ENCODE assay signal across 21 cellular contexts in genomic region chr19:9065457-9066014, GRCh38. TPM values are rescaled to one million over a fixed set of nuclear protein-coding genes. Genes with fewer than 3 reads are reported as not detected.
DNase-seq lines count a peak whose midpoint lies in the region; ATAC-seq, FAIRE-seq and TF ChIP-seq lines count a peak whose summit lies in the region.
"Had no signal": no experiment of that assay in that cellular context is flagged by ENCODE, and none has a peak within 500 bp of the region (broad histone marks: within the 10 kb centered on the region; RNA-seq: fewer than 3 reads in every experiment).

No MANE protein-coding gene starts in this region.

- H3K4me1 ChIP-seq in HepG2 (ENCODE audit: insufficient read depth, low read length) (no peaks in the 10 kb centered on the region), right lobe of liver (no peaks in the 10 kb centered on the region), trophoblast cell (ENCODE audit: control insufficient read depth in 1 of 2, insufficient read depth in 2 of 2, low read length in 2 of 2) (peaks cover 4 to 6% of the 10 kb centered on the region in 2 experiments)
- H3K4me1 ChIP-seq: BE2C had no signal

- no TSS peak for BruUV-seq in HepG2 (replicated peaks; lab: Mats Ljungman, UMichigan)

- no peaks in the 10 kb centered on the region for H3K9me3 Mint-ChIP-seq in WTC11
- H3K9me3 Mint-ChIP-seq: CD8-positive, alpha-beta memory T cell had no signal

- no peak overlapping the region for H2BK5ac ChIP-seq in trophoblast cell (ENCODE audit: low read depth, low read length, poor library complexity)

- TF ChIP-seq RAD21 in HepG2 (CRISPR knock-in tag; IDR thresholded peaks at IDR 0.05): no peak

- H4K8ac ChIP-seq in trophoblast cell (ENCODE audit: low read depth, low read length): no peak overlapping the region

- TF ChIP-seq CTCF in HepG2 (CRISPR knock-in tag; IDR thresholded peaks at IDR 0.05): no peak
- no peak for TF ChIP-seq CTCF in right lobe of liver (IDR thresholded peaks at IDR 0.05)
- no peak for TF ChIP-seq CTCF in WTC11 (IDR thresholded peaks at IDR 0.05)

- CTCF ChIA-PET in HepG2 (lab: Yijun Ruan, JAX; ENCODE audit: low intra/inter-chr PET ratio, low total read pairs) (no interaction called here), WTC11 (lab: Charles Lee) (interaction anchor here (0.6 kb wide), 1 partner anchor 629 kb away, joined by 3 read pairs; no protein-coding TSS in a partner anchor)

- no peaks in the 10 kb centered on the region for H3K79me1 ChIP-seq in trophoblast cell (ENCODE audit: low read length)

- H3K27ac ChIP-seq in HepG2 (ENCODE audit: extremely low read length, insufficient read depth, low read length): no peak overlapping the region
- H3K27ac ChIP-seq in right lobe of liver: no peak overlapping the region
- H3K27ac ChIP-seq in trophoblast cell (ENCODE audit: low read depth, low read length): no peak overlapping the region
- H3K27ac ChIP-seq: KMS-11 had no signal

- in situ Hi-C loops in HepG2 (cut with HindIII; ENCODE audit: extremely low pct_ligation_motif_present, low pct_unique_long_range_greater_than_20kb): no loop called here

- peaks cover 7% of the 10 kb centered on the region for H3K4me1 Mint-ChIP-seq in WTC11
- H3K4me1 Mint-ChIP-seq: CD4-positive, CD25-positive, alpha-beta regulatory T cell; CD8-positive, alpha-beta memory T cell had no signal

- H4K91ac ChIP-seq in trophoblast cell (ENCODE audit: low read depth, low read length): peak overlapping the region; percentile 11

- H3K4me3 ChIP-seq in HepG2 (replicated peaks in 1 of 3; ENCODE audit: insufficient read depth in 1 of 3, low read depth in 2 of 3, low read length in 3 of 3): no peak overlapping the region
- no peak overlapping the region for H3K4me3 ChIP-seq in right lobe of liver
- H3K4me3 ChIP-seq in trophoblast cell (ENCODE audit: low read depth, low read length): no peak overlapping the region

- WGBS in HepG2 (ENCODE audit: low lambda C conversion rate): 33% methylated on average over 5 of the region's 12 CpGs
- no CpG with 5 or more reads among the region's 12 CpGs for WGBS in right lobe of liver (ENCODE audit: insufficient coverage, low coverage, low lambda C conversion rate, missing lambda C conversion rate)
- no CpG with 5 or more reads among the region's 12 CpGs for WGBS in trophoblast cell (ENCODE audit: extremely low coverage, insufficient coverage, insufficient read length)

- POLR2A ChIA-PET in HepG2 (lab: Yijun Ruan, JAX): no interaction called here
- POLR2A ChIA-PET in WTC11 (lab: Charles Lee): no interaction called here

- no peaks in the 10 kb centered on the region for H3K36me3 ChIP-seq in HepG2 (replicated peaks in 1 of 2; ENCODE audit: control insufficient read depth in 1 of 2, insufficient read depth in 2 of 2, low read length in 2 of 2)
- H3K36me3 ChIP-seq in right lobe of liver: no peaks in the 10 kb centered on the region
- no peaks in the 10 kb centered on the region for H3K36me3 ChIP-seq in trophoblast cell (ENCODE audit: control insufficient read depth in 1 of 2, insufficient read depth in 2 of 2, low read length in 2 of 2)
- H3K36me3 ChIP-seq: BE2C had no signal

- TF ChIP-seq POLR2A in HepG2 (IDR thresholded peaks at IDR 0.05; ENCODE audit: insufficient read depth in 1 of 2, low read depth in 2 of 2, low read length in 2 of 2) (no peak), right lobe of liver (IDR thresholded peaks at IDR 0.05) (no peak)

- no peak overlapping the region for H3K14ac ChIP-seq in trophoblast cell (ENCODE audit: low read length)

- no peak overlapping the region for H3K4me2 ChIP-seq in HepG2 (ENCODE audit: low read depth, low read length)
- no peak overlapping the region for H3K4me2 ChIP-seq in trophoblast cell (ENCODE audit: low read length)
- H3K4me2 ChIP-seq: KMS-11 had no signal

- DNase-seq in HepG2 (ENCODE audit: low spot score): no peak
- DNase-seq in right lobe of liver: no peak
- DNase-seq in WTC11 (ENCODE audit: low spot score): peak; percentile 39
- DNase-seq in iPS-NIHi11 (ENCODE audit: low spot score): peak; percentile 46
- no peak for DNase-seq in trophoblast cell
- DNase-seq in NCI-H526 (lab: John Stamatoyannopoulos, UW): no peak
- no peak for DNase-seq in HT-29 (ENCODE audit: low spot score)
- no peak for DNase-seq in occipital lobe (lab: John Stamatoyannopoulos, UW)
- DNase-seq: ACHN; BE2C; C1 segment of cervical spinal cord; CD4-positive, CD25-positive, alpha-beta regulatory T cell; CD8-positive, alpha-beta memory T cell; COR-L47; GOT3; HCEC 1CT had no signal

- no peaks in the 10 kb centered on the region for H3K27me3 ChIP-seq in HepG2 (ENCODE audit: control insufficient read depth in 1 of 2, insufficient read depth in 2 of 2, low read length in 2 of 2)
- H3K27me3 ChIP-seq in right lobe of liver: no peaks in the 10 kb centered on the region
- H3K27me3 ChIP-seq in trophoblast cell (ENCODE audit: insufficient read depth, low read length): no peaks in the 10 kb centered on the region
- H3K27me3 ChIP-seq: BE2C had no signal

- no peak overlapping the region for H3K27ac Mint-ChIP-seq in WTC11
- H3K27ac Mint-ChIP-seq: CD8-positive, alpha-beta memory T cell had no signal

- intact Hi-C loops in HepG2 (cut with micrococcal nuclease; ENCODE audit: unreplicated experiment): no loop called here
- intact Hi-C loops in right lobe of liver (cut with DNase I): no loop called here

- ATAC-seq in HepG2: no peak
- ATAC-seq in right lobe of liver: no peak
- ATAC-seq in WTC11: peak; percentile 61

- H3K9ac ChIP-seq in HepG2 (ENCODE audit: insufficient read depth, low read depth, low read length) (no peak overlapping the region), trophoblast cell (ENCODE audit: low read length) (no peak overlapping the region)
- H3K9ac ChIP-seq: KMS-11 had no signal

- no peaks in the 10 kb centered on the region for H3K9me3 ChIP-seq in HepG2 (ENCODE audit: low read length)
- H3K9me3 ChIP-seq in right lobe of liver: no peaks in the 10 kb centered on the region
- no peaks in the 10 kb centered on the region for H3K9me3 ChIP-seq in trophoblast cell (ENCODE audit: insufficient read depth, low read depth, low read length)
- H3K9me3 ChIP-seq: BE2C had no signal

- no peak overlapping the region for H2BK120ac ChIP-seq in trophoblast cell (ENCODE audit: insufficient read depth, low read length, poor library complexity)

- no peaks in the 10 kb centered on the region for H4K20me1 ChIP-seq in HepG2 (ENCODE audit: insufficient read depth, low read length)

- H2AK5ac ChIP-seq in trophoblast cell (ENCODE audit: low read length): peak overlapping the region; percentile 50

- peak overlapping the region; percentile 52 for H2BK12ac ChIP-seq in trophoblast cell (ENCODE audit: low read length)

- no peak overlapping the region for H3K18ac ChIP-seq in trophoblast cell (ENCODE audit: low read length)

- no peak for TF ChIP-seq EP300 in HepG2 (IDR thresholded peaks at IDR 0.05; ENCODE audit: low read depth in 2 of 2, low read length in 2 of 2)
- TF ChIP-seq EP300 in HepG2 (CRISPR knock-in tag; IDR thresholded peaks at IDR 0.05; ENCODE audit: borderline replicate concordance): no peak

- no peak for FAIRE-seq in HepG2 (lab: Jason Lieb, UNC)
- FAIRE-seq: D721Med, G401.6, GM12891 had no signal

- no peaks in the 10 kb centered on the region for H3K36me3 Mint-ChIP-seq in WTC11
- H3K36me3 Mint-ChIP-seq: CD4-positive, CD25-positive, alpha-beta regulatory T cell; CD8-positive, alpha-beta memory T cell had no signal

- no peaks in the 10 kb centered on the region for H3K79me2 ChIP-seq in HepG2 (ENCODE audit: insufficient read depth, low read length)
- no peaks in the 10 kb centered on the region for H3K79me2 ChIP-seq in trophoblast cell (ENCODE audit: control insufficient read depth, insufficient read depth, low read length, poor library complexity)

- H3K27me3 Mint-ChIP-seq in WTC11 (ENCODE audit: low read depth): no peaks in the 10 kb centered on the region
- H3K27me3 Mint-ChIP-seq: CD4-positive, CD25-positive, alpha-beta regulatory T cell had no signal

- H3K23ac ChIP-seq in trophoblast cell (ENCODE audit: low read length): no peak overlapping the region

- no peak overlapping the region for H3K4me3 Mint-ChIP-seq in WTC11
- H3K4me3 Mint-ChIP-seq: CD4-positive, CD25-positive, alpha-beta regulatory T cell; CD8-positive, alpha-beta memory T cell had no signal

- H4K12ac ChIP-seq in trophoblast cell (ENCODE audit: low read depth, low read length): peak overlapping the region; percentile 36

- H2AFZ ChIP-seq in HepG2 (ENCODE audit: low read length): no peak overlapping the region
- H2AFZ ChIP-seq in trophoblast cell (ENCODE audit: insufficient read depth, low read length, poor library complexity): no peak overlapping the region

- H3K4ac ChIP-seq in trophoblast cell (ENCODE audit: low read depth, low read length): no peak overlapping the region

RNA-seq across cellular contexts. Expression of gene OR1M1, which starts 21.3 kb away (rescaled TPM):
- total RNA-seq in HepG2 (2016; rRNA removed; fragmentation: Illumina TruSeq; extraction: Trizol) (not detected in 2 replicates), right lobe of liver (not detected), WTC11 (2021) (not detected in 3 replicates), occipital lobe (not detected)
- not detected in 2 replicates for total RNA-seq in HepG2 (2016; cell fraction: cytosol; rRNA removed; fragmentation: Illumina TruSeq; extraction: Trizol; ENCODE audit: low read depth)
- total RNA-seq in HepG2 (2016; cell fraction: insoluble cytoplasmic fraction; rRNA removed; fragmentation: Illumina TruSeq; extraction: Trizol): not detected in 2 replicates
- not detected in 2 replicates for total RNA-seq in HepG2 (2016; cell fraction: membrane; rRNA removed; fragmentation: Illumina TruSeq; extraction: Trizol)
- total RNA-seq in HepG2 (2016; cell fraction: nucleus; rRNA removed; fragmentation: Illumina TruSeq; extraction: Trizol): not detected in 2 replicates
- polyA plus RNA-seq in HepG2 (2011; rRNA removed): 0.07 TPM in 1 of 2 replicates, not detected in the other
- polyA plus RNA-seq in HepG2 (2011; cell fraction: cytosol; rRNA removed): not detected in 2 replicates
- not detected in 2 replicates for polyA plus RNA-seq in HepG2 (2011; cell fraction: nucleus; rRNA removed)
- polyA plus RNA-seq in HepG2 (2012): not detected in 2 replicates
- not detected in 2 replicates for polyA plus RNA-seq in HepG2 (2016; cell fraction: cytosol; fragmentation: Illumina TruSeq; extraction: Trizol; ENCODE audit: low read depth)
- polyA plus RNA-seq in HepG2 (2016; cell fraction: insoluble cytoplasmic fraction; fragmentation: Illumina TruSeq; extraction: Trizol; ENCODE audit: low read depth): not detected in 2 replicates
- polyA plus RNA-seq in HepG2 (2016; cell fraction: membrane; fragmentation: Illumina TruSeq; extraction: Trizol; ENCODE audit: low read depth): not detected in 2 replicates
- polyA plus RNA-seq in HepG2 (2016; cell fraction: nucleus; fragmentation: Illumina TruSeq; extraction: Trizol; ENCODE audit: insufficient read depth, low read depth): not detected in 2 replicates
- polyA minus RNA-seq in HepG2 (2011; rRNA and poly(A)+ RNA removed; ENCODE audit: low replicate concordance): not detected in 2 replicates
- polyA minus RNA-seq in HepG2 (2011; cell fraction: cytosol; rRNA and poly(A)+ RNA removed): not detected in 2 replicates
- not detected in 2 replicates for polyA minus RNA-seq in HepG2 (2011; cell fraction: nucleus; rRNA and poly(A)+ RNA removed)
- 0.03 and 0.04 TPM in 2 replicates for polyA plus RNA-seq in trophoblast cell (2013)
- not detected in 2 replicates for total RNA-seq in HT-29 (2014; rRNA removed; shearing (Covaris generic))
- total RNA-seq: A172; CD4-positive, CD25-positive, alpha-beta regulatory T cell; CD8-positive, alpha-beta memory T cell had no signal
- polyA plus RNA-seq: CD4-positive, CD25-positive, alpha-beta regulatory T cell; CD8-positive, alpha-beta memory T cell had no signal

RNA-seq across cellular contexts. Expression of gene OR7G2, which starts 41.7 kb away (rescaled TPM):
- total RNA-seq in HepG2 (2016; rRNA removed; fragmentation: Illumina TruSeq; extraction: Trizol) (not detected in 2 replicates), right lobe of liver (not detected), WTC11 (2021) (not detected in 3 replicates), occipital lobe (not detected)
- not detected in 2 replicates for total RNA-seq in HepG2 (2016; cell fraction: cytosol; rRNA removed; fragmentation: Illumina TruSeq; extraction: Trizol; ENCODE audit: low read depth)
- total RNA-seq in HepG2 (2016; cell fraction: insoluble cytoplasmic fraction; rRNA removed; fragmentation: Illumina TruSeq; extraction: Trizol): not detected in 2 replicates
- not detected in 2 replicates for total RNA-seq in HepG2 (2016; cell fraction: membrane; rRNA removed; fragmentation: Illumina TruSeq; extraction: Trizol)
- total RNA-seq in HepG2 (2016; cell fraction: nucleus; rRNA removed; fragmentation: Illumina TruSeq; extraction: Trizol): not detected in 2 replicates
- polyA plus RNA-seq in HepG2 (2011; rRNA removed): not detected in 2 replicates
- polyA plus RNA-seq in HepG2 (2011; cell fraction: cytosol; rRNA removed): not detected in 2 replicates
- not detected in 2 replicates for polyA plus RNA-seq in HepG2 (2011; cell fraction: nucleus; rRNA removed)
- polyA plus RNA-seq in HepG2 (2012): not detected in 2 replicates
- polyA plus RNA-seq in HepG2 (2016; cell fraction: cytosol; fragmentation: Illumina TruSeq; extraction: Trizol; ENCODE audit: low read depth): not detected in 2 replicates
- polyA plus RNA-seq in HepG2 (2016; cell fraction: insoluble cytoplasmic fraction; fragmentation: Illumina TruSeq; extraction: Trizol; ENCODE audit: low read depth): not detected in 2 replicates
- not detected in 2 replicates for polyA plus RNA-seq in HepG2 (2016; cell fraction: membrane; fragmentation: Illumina TruSeq; extraction: Trizol; ENCODE audit: low read depth)
- polyA plus RNA-seq in HepG2 (2016; cell fraction: nucleus; fragmentation: Illumina TruSeq; extraction: Trizol; ENCODE audit: insufficient read depth, low read depth): not detected in 2 replicates
- polyA minus RNA-seq in HepG2 (2011; rRNA and poly(A)+ RNA removed; ENCODE audit: low replicate concordance): not detected in 2 replicates
- not detected in 2 replicates for polyA minus RNA-seq in HepG2 (2011; cell fraction: cytosol; rRNA and poly(A)+ RNA removed)
- not detected in 2 replicates for polyA minus RNA-seq in HepG2 (2011; cell fraction: nucleus; rRNA and poly(A)+ RNA removed)
- polyA plus RNA-seq in trophoblast cell (2013): not detected in 2 replicates
- not detected in 2 replicates for total RNA-seq in HT-29 (2014; rRNA removed; shearing (Covaris generic))
- total RNA-seq: A172; CD4-positive, CD25-positive, alpha-beta regulatory T cell; CD8-positive, alpha-beta memory T cell had no signal
- polyA plus RNA-seq: CD4-positive, CD25-positive, alpha-beta regulatory T cell; CD8-positive, alpha-beta memory T cell had no signal

RNA-seq across cellular contexts. Expression of gene OR7G1, which starts 50.0 kb away (rescaled TPM):
- not detected in 2 replicates for total RNA-seq in HepG2 (2016; rRNA removed; fragmentation: Illumina TruSeq; extraction: Trizol)
- not detected in 2 replicates for total RNA-seq in HepG2 (2016; cell fraction: cytosol; rRNA removed; fragmentation: Illumina TruSeq; extraction: Trizol; ENCODE audit: low read depth)
- total RNA-seq in HepG2 (2016; cell fraction: insoluble cytoplasmic fraction; rRNA removed; fragmentation: Illumina TruSeq; extraction: Trizol): not detected in 2 replicates
- total RNA-seq in HepG2 (2016; cell fraction: membrane; rRNA removed; fragmentation: Illumina TruSeq; extraction: Trizol): not detected in 2 replicates
- not detected in 2 replicates for total RNA-seq in HepG2 (2016; cell fraction: nucleus; rRNA removed; fragmentation: Illumina TruSeq; extraction: Trizol)
- polyA plus RNA-seq in HepG2 (2011; rRNA removed): not detected in 2 replicates
- polyA plus RNA-seq in HepG2 (2011; cell fraction: cytosol; rRNA removed): not detected in 2 replicates
- polyA plus RNA-seq in HepG2 (2011; cell fraction: nucleus; rRNA removed): not detected in 2 replicates
- not detected in 2 replicates for polyA plus RNA-seq in HepG2 (2012)
- not detected in 2 replicates for polyA plus RNA-seq in HepG2 (2016; cell fraction: cytosol; fragmentation: Illumina TruSeq; extraction: Trizol; ENCODE audit: low read depth)
- polyA plus RNA-seq in HepG2 (2016; cell fraction: insoluble cytoplasmic fraction; fragmentation: Illumina TruSeq; extraction: Trizol; ENCODE audit: low read depth): not detected in 2 replicates
- not detected in 2 replicates for polyA plus RNA-seq in HepG2 (2016; cell fraction: membrane; fragmentation: Illumina TruSeq; extraction: Trizol; ENCODE audit: low read depth)
- polyA plus RNA-seq in HepG2 (2016; cell fraction: nucleus; fragmentation: Illumina TruSeq; extraction: Trizol; ENCODE audit: insufficient read depth, low read depth): not detected in 2 replicates
- polyA minus RNA-seq in HepG2 (2011; rRNA and poly(A)+ RNA removed; ENCODE audit: low replicate concordance): not detected in 2 replicates
- not detected in 2 replicates for polyA minus RNA-seq in HepG2 (2011; cell fraction: cytosol; rRNA and poly(A)+ RNA removed)
- not detected in 2 replicates for polyA minus RNA-seq in HepG2 (2011; cell fraction: nucleus; rRNA and poly(A)+ RNA removed)
- total RNA-seq in right lobe of liver: not detected
- total RNA-seq in WTC11 (2021): not detected in 3 replicates
- polyA plus RNA-seq in trophoblast cell (2013): not detected in 2 replicates
- total RNA-seq in HT-29 (2014; rRNA removed; shearing (Covaris generic)): not detected in 2 replicates
- not detected for total RNA-seq in occipital lobe
- total RNA-seq: A172; CD4-positive, CD25-positive, alpha-beta regulatory T cell; CD8-positive, alpha-beta memory T cell had no signal
- polyA plus RNA-seq: CD4-positive, CD25-positive, alpha-beta regulatory T cell; CD8-positive, alpha-beta memory T cell had no signal

RNA-seq across cellular contexts. Expression of gene MUC16, which starts 55.3 kb away (rescaled TPM):
- total RNA-seq in HepG2 (2016; rRNA removed; fragmentation: Illumina TruSeq; extraction: Trizol) (not detected in 2 replicates), right lobe of liver (under 1 TPM in 2 of 6 experiments, not detected in 4; under 0.01 to 0.06 TPM), WTC11 (2021) (0.04 to 0.09 TPM (median 0.07 TPM) in 3 replicates), occipital lobe (not detected)
- not detected in 2 replicates for total RNA-seq in HepG2 (2016; cell fraction: cytosol; rRNA removed; fragmentation: Illumina TruSeq; extraction: Trizol; ENCODE audit: low read depth)
- not detected in 2 replicates for total RNA-seq in HepG2 (2016; cell fraction: insoluble cytoplasmic fraction; rRNA removed; fragmentation: Illumina TruSeq; extraction: Trizol)
- total RNA-seq in HepG2 (2016; cell fraction: membrane; rRNA removed; fragmentation: Illumina TruSeq; extraction: Trizol): not detected in 2 replicates
- total RNA-seq in HepG2 (2016; cell fraction: nucleus; rRNA removed; fragmentation: Illumina TruSeq; extraction: Trizol): not detected in 2 replicates
- not detected in 2 replicates for polyA plus RNA-seq in HepG2 (2011; rRNA removed)
- under 0.01 and 0.01 TPM in 2 replicates for polyA plus RNA-seq in HepG2 (2011; cell fraction: cytosol; rRNA removed)
- polyA plus RNA-seq in HepG2 (2011; cell fraction: nucleus; rRNA removed): not detected in 2 replicates
- polyA plus RNA-seq in HepG2 (2012): not detected in 2 replicates
- polyA plus RNA-seq in HepG2 (2016; cell fraction: cytosol; fragmentation: Illumina TruSeq; extraction: Trizol; ENCODE audit: low read depth): not detected in 2 replicates
- polyA plus RNA-seq in HepG2 (2016; cell fraction: insoluble cytoplasmic fraction; fragmentation: Illumina TruSeq; extraction: Trizol; ENCODE audit: low read depth): not detected in 2 replicates
- polyA plus RNA-seq in HepG2 (2016; cell fraction: membrane; fragmentation: Illumina TruSeq; extraction: Trizol; ENCODE audit: low read depth): not detected in 2 replicates
- not detected in 2 replicates for polyA plus RNA-seq in HepG2 (2016; cell fraction: nucleus; fragmentation: Illumina TruSeq; extraction: Trizol; ENCODE audit: insufficient read depth, low read depth)
- 42.5 TPM in 1 of 2 replicates, not detected in the other for polyA minus RNA-seq in HepG2 (2011; rRNA and poly(A)+ RNA removed; ENCODE audit: low replicate concordance)
- under 0.01 TPM in 1 of 2 replicates, not detected in the other for polyA minus RNA-seq in HepG2 (2011; cell fraction: cytosol; rRNA and poly(A)+ RNA removed)
- under 0.01 TPM in 2 replicates for polyA minus RNA-seq in HepG2 (2011; cell fraction: nucleus; rRNA and poly(A)+ RNA removed)
- polyA plus RNA-seq in trophoblast cell (2013): 0.08 and 0.10 TPM in 2 replicates
- 0.03 TPM in 2 replicates for total RNA-seq in HT-29 (2014; rRNA removed; shearing (Covaris generic))
- total RNA-seq: A172 had no signal
- polyA plus RNA-seq: CD4-positive, CD25-positive, alpha-beta regulatory T cell had no signal

Comparison
In these comparisons a context has a peak if more than half of its experiments do, and no peak if none do; other contexts are left out.
1. DNase-seq: peak in WTC11 (single experiment) and iPS-NIHi11 (single experiment); none in HepG2 (single experiment), right lobe of liver (0 of 3), trophoblast cell (0 of 2), NCI-H526 (0 of 2), HT-29 (single experiment) and occipital lobe (single experiment).